Comparison of ENCODE assay signal across 8 cellular contexts in the genomic region with DNA sequence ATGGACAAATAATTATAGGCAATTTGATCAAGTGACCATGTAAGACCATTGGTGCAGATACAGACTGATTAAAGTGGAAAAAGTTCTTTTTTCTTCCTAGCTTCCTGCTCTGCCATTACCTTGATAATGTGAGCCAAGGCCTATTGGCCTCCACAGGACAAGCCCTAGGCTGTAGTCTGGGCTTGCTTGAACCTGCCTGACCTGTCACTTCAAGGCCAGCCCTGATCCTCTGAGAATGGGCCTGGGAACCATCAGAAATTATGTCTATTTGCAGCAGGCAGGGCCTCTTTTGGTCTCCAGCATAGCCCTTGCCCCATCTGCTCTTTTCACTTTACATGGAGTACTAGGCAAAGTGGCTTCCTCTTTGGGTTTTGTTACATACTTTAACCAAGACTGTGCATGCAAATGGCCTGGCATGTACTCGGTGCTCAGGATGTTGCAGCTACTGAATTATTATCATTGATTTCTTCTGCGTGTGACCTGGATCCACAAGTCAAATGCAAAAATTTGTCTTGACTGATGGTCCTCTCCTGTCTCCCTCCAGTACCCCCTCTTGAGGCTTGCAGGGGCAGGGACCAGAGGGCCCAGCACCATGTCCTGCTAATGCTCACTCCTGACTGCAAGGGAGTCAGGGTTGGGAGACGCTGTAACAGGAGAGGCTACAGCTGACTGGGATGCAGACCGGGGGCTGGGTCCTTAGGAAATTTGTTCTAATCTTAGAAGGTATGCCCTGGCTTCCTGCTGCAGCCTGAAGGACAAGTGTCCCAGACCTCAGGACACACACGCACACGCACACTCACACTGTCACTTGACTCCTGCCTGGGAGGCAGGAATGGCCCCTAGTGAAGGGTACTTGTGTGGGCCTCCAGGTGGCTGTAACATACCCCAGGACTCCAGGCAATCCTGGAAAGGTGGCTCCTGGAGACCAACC. TPM values are rescaled to one million over a fixed set of nuclear protein-coding genes. Genes with fewer than 3 reads are reported as not detected.
DNase-seq lines count a peak whose midpoint lies in the region; ATAC-seq lines count a peak whose summit lies in the region.

No MANE protein-coding gene starts in this region.

- intact Hi-C loops in left colon (cut with DNase I, micrococcal nuclease): no loop called here

- DNase-seq in Karpas-422: peak; percentile 95
- peak; percentile 75 for DNase-seq in islet precursor cell
- no peak for DNase-seq in NCI-H1436 (lab: John Stamatoyannopoulos, UW)
- DNase-seq in NCI-H2029 treated with DMSO at 0.1 percent for 48 hours (lab: John Stamatoyannopoulos, UW): no peak
- DNase-seq in activated naive CD4-positive, alpha-beta T cell treated with Interleukin-2 at 50 U/mL for 16 hours: no peak
- DNase-seq in left colon: no peak

- H3K27me3 ChIP-seq in Karpas-422 (ENCODE audit: low read length): no peaks in the 10 kb centered on the region

- no peaks in the 10 kb centered on the region for H4K20me1 ChIP-seq in Karpas-422 (ENCODE audit: insufficient read depth, low read depth, low read length)

- ATAC-seq in GM18502 (IDR thresholded peaks at IDR 0.05; ENCODE audit: poor library complexity, unreplicated experiment) (peak; percentile 73), GM21515 (IDR thresholded peaks at IDR 0.05; ENCODE audit: unreplicated experiment) (peak; percentile 61), left colon (no peak)

- H3K36me3 ChIP-seq in Karpas-422 (ENCODE audit: insufficient read depth, low read length): no peaks in the 10 kb centered on the region

- H3K4me2 ChIP-seq in Karpas-422 (ENCODE audit: low read depth, low read length, poor library complexity, severe bottlenecking): peak overlapping the region; percentile 79

- peaks cover 87% of the 10 kb centered on the region for H3K4me1 ChIP-seq in Karpas-422 (ENCODE audit: low read length)

- peak overlapping the region; percentile 78 for H3K9ac ChIP-seq in Karpas-422 (ENCODE audit: low read length)

- peak overlapping the region; percentile 55 for H3K4me3 ChIP-seq in Karpas-422 (ENCODE audit: low read length)

- H3K79me2 ChIP-seq in Karpas-422 (ENCODE audit: low read length): peaks cover 12% of the 10 kb centered on the region; the same call in 1 of the 2 replicates

- H3K9me3 ChIP-seq in Karpas-422 (ENCODE audit: low read length): no peaks in the 10 kb centered on the region

- no peaks in the 10 kb centered on the region for H3K9me2 ChIP-seq in Karpas-422 (replicated peaks; ENCODE audit: insufficient read depth, low read length)

- no peak overlapping the region for H2AFZ ChIP-seq in Karpas-422 (ENCODE audit: low read length)

- peak overlapping the region; percentile 98 for H3K27ac ChIP-seq in Karpas-422 (ENCODE audit: low read length)

RNA-seq across cellular contexts. Expression of a gene that starts 39.4 kb away (rescaled TPM):
- 85.4 and 116 TPM in 2 replicates for total RNA-seq in Karpas-422 (2014; rRNA removed; shearing (Covaris generic); ENCODE audit: low replicate concordance)
- 1 to 10 TPM; 5.5 to 8.6 TPM for total RNA-seq in left colon

RNA-seq across cellular contexts. Expression of a gene that starts 52.3 kb away (rescaled TPM):
- 13.5 and 24.9 TPM in 2 replicates for total RNA-seq in Karpas-422 (2014; rRNA removed; shearing (Covaris generic); ENCODE audit: low replicate concordance)
- total RNA-seq in left colon: 100 to 1,000 TPM; 117 to 118 TPM

Comparison
In these comparisons a context has a peak if more than half of its experiments do, and no peak if none do; other contexts are left out.
1. DNase-seq: peak in Karpas-422 (single experiment) and islet precursor cell (single experiment); none in NCI-H1436 (single experiment), NCI-H2029 treated with DMSO at 0.1 percent for 48 hours (single experiment), activated naive CD4-positive, alpha-beta T cell treated with Interleukin-2 at 50 U/mL for 16 hours (single experiment) and left colon (0 of 2).